10 cellular contexts compared by ENCODE assay signal in genomic region chr3:19124752-19125151, GRCh38. TPM values are rescaled to one million over a fixed set of nuclear protein-coding genes. Genes with fewer than 3 reads are reported as not detected.
"Had no signal": no experiment of that assay in that cellular context is flagged by ENCODE, and none has a peak within 500 bp of the region (broad histone marks: within the 10 kb centered on the region; RNA-seq: fewer than 3 reads in every experiment).

No MANE protein-coding gene starts in this region.

- ATAC-seq: GM23338 had no signal

- H3K27ac Mint-ChIP-seq: GM23338, H9, HFFc6 had no signal

- H3K4me3 ChIP-seq: GM23338 had no signal

- H3K27ac ChIP-seq: HL-60, KMS-11 had no signal

- H3K4me3 Mint-ChIP-seq: GM23338, H9, HFFc6 had no signal

- H3K4me2 ChIP-seq: GM23338, KMS-11 had no signal

- H3K9me3 Mint-ChIP-seq: GM23338, H9 had no signal

- FAIRE-seq: H1, H54, HTR-8/SVneo had no signal

- H3K9ac ChIP-seq: KMS-11 had no signal

- H2AFZ ChIP-seq: GM23338 had no signal

- DNase-seq: H9, HCEC 1CT, HFFc6, KBM-7 had no signal

RNA-seq across cellular contexts. Expression of gene KCNH8, which starts 23.6 kb away (rescaled TPM):
- total RNA-seq: HFFc6 had no signal
